1 cellular context compared by ENCODE assay signal in genomic region chr15:74889882-74890768, GRCh38.
A peak's percentile ranks its signal among the peaks of the same experiment; 100 is the strongest.
TF ChIP-seq lines count a peak whose summit lies in the region.

Gene MPI, plus strand, starts transcription at chr15:74890042. Its CDS starts 32 bp downstream, at chr15:74890074.

TF ChIP-seq in K562, 482 proteins besides CTCF, POLR2A, EP300 and RAD21 (continued from another document and continues in another):
- TF ChIP-seq ELK1 (CRISPR knock-in tag; IDR thresholded peaks at IDR 0.05) (no peak), CHD1 (IDR thresholded peaks at IDR 0.05; ENCODE audit: low read length) (peak; percentile 49), LARP7 (IDR thresholded peaks at IDR 0.05) (no peak), ZNF449 (CRISPR knock-in tag; IDR thresholded peaks at IDR 0.05) (no peak), ZNF785 (CRISPR knock-in tag; IDR thresholded peaks at IDR 0.05) (no peak), ZNF124 (CRISPR knock-in tag; IDR thresholded peaks at IDR 0.05) (no peak), CHD7 (IDR thresholded peaks at IDR 0.05; ENCODE audit: low read depth, low read length) (no peak), ZNF76 (CRISPR knock-in tag; IDR thresholded peaks at IDR 0.05; ENCODE audit: borderline replicate concordance) (peak; percentile 69; the same call in 1 of the 2 replicates), ARID2 (IDR thresholded peaks at IDR 0.05) (no peak), TAL1 (IDR thresholded peaks at IDR 0.05) (no peak), SNRNP70 (optimal IDR thresholded peaks at IDR 0.05; ENCODE audit: low read depth, low read length) (no peak), HSF4 (CRISPR knock-in tag; IDR thresholded peaks at IDR 0.05; ENCODE audit: borderline replicate concordance) (no peak), IFI16 (CRISPR knock-in tag; IDR thresholded peaks at IDR 0.05) (no peak), MAFK (IDR thresholded peaks at IDR 0.05; ENCODE audit: low read length) (no peak), ZBTB34 (CRISPR knock-in tag; IDR thresholded peaks at IDR 0.05) (no peak), ZNF444 (CRISPR knock-in tag; IDR thresholded peaks at IDR 0.05) (no peak), DEAF1 (CRISPR knock-in tag; IDR thresholded peaks at IDR 0.05) (no peak), ZNF780A (CRISPR knock-in tag; IDR thresholded peaks at IDR 0.05) (no peak), ZNF408 (CRISPR knock-in tag; IDR thresholded peaks at IDR 0.05; ENCODE audit: low read depth) (no peak), RBM34 (IDR thresholded peaks at IDR 0.05; ENCODE audit: borderline replicate concordance, insufficient read depth, low read length) (no peak), ZNF512 (tag; IDR thresholded peaks at IDR 0.05) (no peak), NCOR1 (IDR thresholded peaks at IDR 0.05) (no peak), FOSL1 (tag; conservative IDR thresholded peaks at IDR 0.05) (no peak), MBD2 (IDR thresholded peaks at IDR 0.05; ENCODE audit: borderline replicate concordance, low read depth) (peak; percentile 87), HMGXB4 (CRISPR knock-in tag; IDR thresholded peaks at IDR 0.05) (peak; percentile 73; the same call in 1 of the 2 replicates), HDAC8 (tag; IDR thresholded peaks at IDR 0.05) (no peak; the same call in 1 of the 2 replicates), SAP30 (IDR thresholded peaks at IDR 0.05; ENCODE audit: borderline replicate concordance, insufficient read depth, low read depth, low read length, poor library complexity, severe bottlenecking) (no peak)
- TF ChIP-seq, protein P1, sequence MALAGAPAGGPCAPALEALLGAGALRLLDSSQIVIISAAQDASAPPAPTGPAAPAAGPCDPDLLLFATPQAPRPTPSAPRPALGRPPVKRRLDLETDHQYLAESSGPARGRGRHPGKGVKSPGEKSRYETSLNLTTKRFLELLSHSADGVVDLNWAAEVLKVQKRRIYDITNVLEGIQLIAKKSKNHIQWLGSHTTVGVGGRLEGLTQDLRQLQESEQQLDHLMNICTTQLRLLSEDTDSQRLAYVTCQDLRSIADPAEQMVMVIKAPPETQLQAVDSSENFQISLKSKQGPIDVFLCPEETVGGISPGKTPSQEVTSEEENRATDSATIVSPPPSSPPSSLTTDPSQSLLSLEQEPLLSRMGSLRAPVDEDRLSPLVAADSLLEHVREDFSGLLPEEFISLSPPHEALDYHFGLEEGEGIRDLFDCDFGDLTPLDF (CRISPR knock-in tag; IDR thresholded peaks at IDR 0.05): no peak
- TF ChIP-seq, protein P2, sequence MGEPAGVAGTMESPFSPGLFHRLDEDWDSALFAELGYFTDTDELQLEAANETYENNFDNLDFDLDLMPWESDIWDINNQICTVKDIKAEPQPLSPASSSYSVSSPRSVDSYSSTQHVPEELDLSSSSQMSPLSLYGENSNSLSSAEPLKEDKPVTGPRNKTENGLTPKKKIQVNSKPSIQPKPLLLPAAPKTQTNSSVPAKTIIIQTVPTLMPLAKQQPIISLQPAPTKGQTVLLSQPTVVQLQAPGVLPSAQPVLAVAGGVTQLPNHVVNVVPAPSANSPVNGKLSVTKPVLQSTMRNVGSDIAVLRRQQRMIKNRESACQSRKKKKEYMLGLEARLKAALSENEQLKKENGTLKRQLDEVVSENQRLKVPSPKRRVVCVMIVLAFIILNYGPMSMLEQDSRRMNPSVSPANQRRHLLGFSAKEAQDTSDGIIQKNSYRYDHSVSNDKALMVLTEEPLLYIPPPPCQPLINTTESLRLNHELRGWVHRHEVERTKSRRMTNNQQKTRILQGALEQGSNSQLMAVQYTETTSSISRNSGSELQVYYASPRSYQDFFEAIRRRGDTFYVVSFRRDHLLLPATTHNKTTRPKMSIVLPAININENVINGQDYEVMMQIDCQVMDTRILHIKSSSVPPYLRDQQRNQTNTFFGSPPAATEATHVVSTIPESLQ (CRISPR knock-in tag; IDR thresholded peaks at IDR 0.05): 0 out of 2 replicates have a peak, but pooled peaks have one; percentile 7
- TF ChIP-seq, protein P3, sequence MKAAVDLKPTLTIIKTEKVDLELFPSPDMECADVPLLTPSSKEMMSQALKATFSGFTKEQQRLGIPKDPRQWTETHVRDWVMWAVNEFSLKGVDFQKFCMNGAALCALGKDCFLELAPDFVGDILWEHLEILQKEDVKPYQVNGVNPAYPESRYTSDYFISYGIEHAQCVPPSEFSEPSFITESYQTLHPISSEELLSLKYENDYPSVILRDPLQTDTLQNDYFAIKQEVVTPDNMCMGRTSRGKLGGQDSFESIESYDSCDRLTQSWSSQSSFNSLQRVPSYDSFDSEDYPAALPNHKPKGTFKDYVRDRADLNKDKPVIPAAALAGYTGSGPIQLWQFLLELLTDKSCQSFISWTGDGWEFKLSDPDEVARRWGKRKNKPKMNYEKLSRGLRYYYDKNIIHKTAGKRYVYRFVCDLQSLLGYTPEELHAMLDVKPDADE (conservative IDR thresholded peaks at IDR 0.05; ENCODE audit: control insufficient read depth, low read depth, low read length): peak; percentile 98
